In genomic region chr10:77687621-77688020, GRCh38 we compare ENCODE assay signal across 21 cellular contexts.
"Had no signal": no experiment of that assay in that cellular context is flagged by ENCODE, and none has a peak within 500 bp of the region (broad histone marks: within the 10 kb centered on the region; RNA-seq: fewer than 3 reads in every experiment).

No MANE protein-coding gene starts in this region.

- H3K27me3 ChIP-seq: right atrium auricular region, tibial nerve had no signal

- DNase-seq: activated B cell treated with CpG ODN at 0.5 μM for 24 hours; activated CD4-positive, alpha-beta memory T cell treated with anti-CD3 and anti-CD28 coated beads, Interleukin-2, amount 10 ng/mL, durations not matched to agents 7 days and 5 days; activated CD4-positive, alpha-beta T cell treated with anti-CD3 and anti-CD28 coated beads for 4 hours; activated CD8-positive, alpha-beta memory T cell treated with anti-CD3 and anti-CD28 coated beads, Interleukin-2, amount 10 ng/mL, durations not matched to agents 7 days and 5 days; activated naive CD4-positive, alpha-beta T cell treated with Interleukin-2 at 50 U/mL for 16 hours; activated naive CD8-positive, alpha-beta T cell treated with anti-CD3 and anti-CD28 coated beads, Interleukin-2, amount 10 ng/mL, durations not matched to agents 7 days and 5 days; activated T-cell treated with anti-CD3 and anti-CD28 coated beads, Interleukin-2, amount 50 U/mL, for 1 hour; amygdala; dorsolateral prefrontal cortex; foreskin keratinocyte; hippocampal formation; lower lobe of right lung; nucleus accumbens had no signal

- ATAC-seq: activated CD8-positive, alpha-beta memory T cell treated with anti-CD3 and anti-CD28 coated beads, Interleukin-2, amount 10 ng/mL, durations not matched to agents 7 days and 5 days; foreskin keratinocyte; lower lobe of right lung had no signal

- H3K27ac ChIP-seq: dorsolateral prefrontal cortex, epithelial cell of prostate, foreskin keratinocyte, lower lobe of right lung, right atrium auricular region, tibial nerve had no signal

- H3K9me3 Mint-ChIP-seq: activated B cell treated with CpG ODN at 0.5 μM for 24 hours; activated CD4-positive, alpha-beta memory T cell treated with anti-CD3 and anti-CD28 coated beads, Interleukin-2, amount 10 ng/mL, durations not matched to agents 7 days and 5 days; activated naive CD8-positive, alpha-beta T cell treated with anti-CD3 and anti-CD28 coated beads, Interleukin-2, amount 10 ng/mL, durations not matched to agents 7 days and 5 days; activated T-helper 2 cell treated with anti-CD3 and anti-CD28 coated beads, Interferon-gamma antibody, Interleukin-2, Interleukin-4, amounts not matched to agents 10 μg/mL and 5 μg/mL and 100 μg/mL, durations not matched to agents 14 hours and 24 hours and 36 hours; mesothelial cell of epicardium; stimulated activated naive CD8-positive, alpha-beta T cell treated with anti-CD3 and anti-CD28 coated beads, Interleukin-15, Interleukin-2, amounts not matched to agents 100 ng/mL and 50 ng/mL, for 24 hours had no signal

- H3K4me1 ChIP-seq: foreskin keratinocyte, lower lobe of right lung, right atrium auricular region, tibial nerve had no signal

- H3K4me3 ChIP-seq: dorsolateral prefrontal cortex, lower lobe of right lung, right atrium auricular region, tibial nerve had no signal

- H3K4me1 Mint-ChIP-seq: activated CD4-positive, alpha-beta memory T cell treated with anti-CD3 and anti-CD28 coated beads, Interleukin-2, amount 10 ng/mL, durations not matched to agents 7 days and 5 days; activated CD8-positive, alpha-beta memory T cell treated with anti-CD3 and anti-CD28 coated beads, Interleukin-2, amount 10 ng/mL, durations not matched to agents 7 days and 5 days; activated naive CD8-positive, alpha-beta T cell treated with anti-CD3 and anti-CD28 coated beads, Interleukin-2, amount 10 ng/mL, durations not matched to agents 7 days and 5 days; mesothelial cell of epicardium; nephron had no signal

- H3K4me3 Mint-ChIP-seq: activated B cell treated with CpG ODN at 0.5 μM for 24 hours; activated CD4-positive, alpha-beta memory T cell treated with anti-CD3 and anti-CD28 coated beads, Interleukin-2, amount 10 ng/mL, durations not matched to agents 7 days and 5 days; activated CD8-positive, alpha-beta memory T cell treated with anti-CD3 and anti-CD28 coated beads, Interleukin-2, amount 10 ng/mL, durations not matched to agents 7 days and 5 days; activated naive CD8-positive, alpha-beta T cell treated with anti-CD3 and anti-CD28 coated beads, Interleukin-2, amount 10 ng/mL, durations not matched to agents 7 days and 5 days; mesothelial cell of epicardium; nephron; stimulated activated naive CD8-positive, alpha-beta T cell treated with anti-CD3 and anti-CD28 coated beads, Interleukin-15, Interleukin-2, amounts not matched to agents 100 ng/mL and 50 ng/mL, for 24 hours had no signal

- H3K9me3 ChIP-seq: lower lobe of right lung, right atrium auricular region, tibial nerve had no signal

- H3K36me3 ChIP-seq: lower lobe of right lung, right atrium auricular region, tibial nerve had no signal

- H3K27ac Mint-ChIP-seq: activated B cell treated with CpG ODN at 0.5 μM for 24 hours; activated CD4-positive, alpha-beta memory T cell treated with anti-CD3 and anti-CD28 coated beads, Interleukin-2, amount 10 ng/mL, durations not matched to agents 7 days and 5 days; activated CD8-positive, alpha-beta memory T cell treated with anti-CD3 and anti-CD28 coated beads, Interleukin-2, amount 10 ng/mL, durations not matched to agents 7 days and 5 days; activated naive CD8-positive, alpha-beta T cell treated with anti-CD3 and anti-CD28 coated beads, Interleukin-2, amount 10 ng/mL, durations not matched to agents 7 days and 5 days; activated T-helper 2 cell treated with anti-CD3 and anti-CD28 coated beads, Interferon-gamma antibody, Interleukin-2, Interleukin-4, amounts not matched to agents 10 μg/mL and 5 μg/mL and 100 μg/mL, durations not matched to agents 14 hours and 24 hours and 36 hours; mesothelial cell of epicardium; nephron; progenitor cell of endocrine pancreas; stimulated activated naive CD8-positive, alpha-beta T cell treated with anti-CD3 and anti-CD28 coated beads, Interleukin-15, Interleukin-2, amounts not matched to agents 100 ng/mL and 50 ng/mL, for 24 hours had no signal

- H3K36me3 Mint-ChIP-seq: activated CD8-positive, alpha-beta memory T cell treated with anti-CD3 and anti-CD28 coated beads, Interleukin-2, amount 10 ng/mL, durations not matched to agents 7 days and 5 days; activated naive CD8-positive, alpha-beta T cell treated with anti-CD3 and anti-CD28 coated beads, Interleukin-2, amount 10 ng/mL, durations not matched to agents 7 days and 5 days; mesothelial cell of epicardium had no signal
